ENCODE assay signal across 8 cellular contexts in genomic region chr5:42949348-42950090, GRCh38.
A peak's percentile ranks its signal among the peaks of the same experiment; 100 is the strongest.
DNase-seq lines count a peak whose midpoint lies in the region; ATAC-seq and TF ChIP-seq lines count a peak whose summit lies in the region.

No MANE protein-coding gene starts in this region.

- H3K27ac Mint-ChIP-seq in CD14-positive monocyte: peak overlapping the region; percentile 82 to 98 (median 91)
- H3K27ac Mint-ChIP-seq in immature natural killer cell: peak overlapping the region; percentile 100

- H3K27me3 Mint-ChIP-seq in CD14-positive monocyte (ENCODE audit: low read depth in 3 of 3) (peaks cover 25 to 37% (median 36%) of the 10 kb centered on the region in 3 donors), immature natural killer cell (ENCODE audit: low read depth in 3 of 3) (peaks cover 36 to 54% (median 49%) of the 10 kb centered on the region in 3 donors)

- H3K36me3 Mint-ChIP-seq in CD14-positive monocyte (peaks cover 6 to 12% of the 10 kb centered on the region in 2 donors), immature natural killer cell (peaks cover 0 to 3% (median 0%) of the 10 kb centered on the region in 3 donors)

- peak; percentile 62 for TF ChIP-seq CTCF in CD14-positive monocyte (IDR thresholded peaks at IDR 0.05)

- peak overlapping the region; percentile 80 to 95 for H3K4me3 Mint-ChIP-seq in CD14-positive monocyte
- H3K4me3 Mint-ChIP-seq in immature natural killer cell: peak overlapping the region; percentile 91 to 98 (median 95)

- DNase-seq in CD14-positive monocyte (ENCODE audit: low spot score) (peak; percentile 68), T-helper 2 cell (peak; percentile 23 to 93 (median 61)), amniotic stem cell (lab: John Stamatoyannopoulos, UW) (peak; percentile 51), immature natural killer cell (peak; percentile 78 to 85 (median 85)), NCI-H1436 (lab: John Stamatoyannopoulos, UW) (no peak)
- DNase-seq in stimulated activated CD4-positive, alpha-beta T cell treated with anti-CD3 and anti-CD28 coated beads, TNF-alpha, amount 100 ng/mL, for 48 hours (ENCODE audit: low read depth in 3 of 3): peak in 2 of 3 donors; percentile 34 to 43

- H3K4me1 Mint-ChIP-seq in CD14-positive monocyte: peaks cover 40% of the 10 kb centered on the region
- H3K4me1 Mint-ChIP-seq in immature natural killer cell: peaks cover 52 to 57% of the 10 kb centered on the region in 2 donors

- H3K9me3 Mint-ChIP-seq in CD14-positive monocyte (peaks cover 14 to 29% (median 23%) of the 10 kb centered on the region in 7 donors), immature natural killer cell (peaks cover 8 to 17% (median 12%) of the 10 kb centered on the region in 6 donors)

- intact Hi-C loops in CD14-positive monocyte (cut with micrococcal nuclease): loop anchor here (2.0 to 5.0 kb wide), 6 partner anchors 42 to 243 kb away; partner anchors contain the start of genes ANXA2R (in 2 of the 2) and NIM1K (in 1 of the 2)

- ATAC-seq in GM19397 (IDR thresholded peaks at IDR 0.05; ENCODE audit: unreplicated experiment) (peak; percentile 62), HG03469 (IDR thresholded peaks at IDR 0.05; ENCODE audit: unreplicated experiment) (peak; percentile 52)
